ENCODE assay signal across 8 cellular contexts in genomic region chr19:39406656-39407393, GRCh38. TPM values are rescaled to one million over a fixed set of nuclear protein-coding genes. Genes with fewer than 3 reads are reported as not detected.
A peak's percentile ranks its signal among the peaks of the same experiment; 100 is the strongest.
DNase-seq lines count a peak whose midpoint lies in the region; ATAC-seq, FAIRE-seq and TF ChIP-seq lines count a peak whose summit lies in the region.

Gene ZFP36 (plus strand): TSS chr19:39406847. CDS start chr19:39406905, 58 bp downstream.

- peak; percentile 85 to 95 (median 88) for DNase-seq in CD8-positive, alpha-beta T cell
- DNase-seq in H54 (ENCODE audit: insufficient read length, low spot score) (peak; percentile 86), NCI-H510A (lab: John Stamatoyannopoulos, UW) (peak; percentile 68), coronary artery (ENCODE audit: low spot score) (peak; percentile 98), HepG2 (ENCODE audit: low spot score) (peak; percentile 70)
- peak; percentile 89 for DNase-seq in activated CD4-positive, alpha-beta T cell treated with anti-CD3 and anti-CD28 coated beads, Interleukin-2, amount 10 ng/mL, durations not matched to agents 7 days and 5 days
- DNase-seq in stimulated activated CD4-positive, alpha-beta T cell treated with anti-CD3 and anti-CD28 coated beads, Interleukin-4, amount 100 ng/mL, for 1 hour, result peak; percentile 84

- peak within 1 kb of the TSS; percentile 92 for H3K9ac ChIP-seq in HepG2 (ENCODE audit: insufficient read depth, low read depth, low read length)

- H3K36me3 ChIP-seq in CD8-positive, alpha-beta T cell (ENCODE audit: insufficient read depth, low read length), result peaks cover 17% of the 10 kb centered on the region
- peaks cover 0 to 3% of the 10 kb centered on the region in 2 experiments; a peak in 1 of 5 replicates for H3K36me3 ChIP-seq in HepG2 (replicated peaks in 1 of 2; ENCODE audit: control insufficient read depth in 1 of 2, insufficient read depth in 2 of 2, low read length in 2 of 2)

- H3K27ac ChIP-seq in CD8-positive, alpha-beta T cell (ENCODE audit: low read depth, low read length), result peak within 1 kb of the TSS; percentile 94
- peak within 1 kb of the TSS; percentile 99 to 100 for H3K27ac ChIP-seq in coronary artery
- H3K27ac ChIP-seq in HepG2 (ENCODE audit: extremely low read length, insufficient read depth, low read length), result peak within 1 kb of the TSS; percentile 86

- H4K20me1 ChIP-seq in HepG2 (ENCODE audit: insufficient read depth, low read length), result peaks cover 20% of the 10 kb centered on the region; the same call in 1 of the 2 replicates

- H3K4me3 Mint-ChIP-seq in CD8-positive, alpha-beta T cell, result peak within 1 kb of the TSS; percentile 89
- peak within 1 kb of the TSS; percentile 87 for H3K4me3 Mint-ChIP-seq in activated CD4-positive, alpha-beta T cell treated with anti-CD3 and anti-CD28 coated beads, Interleukin-2, amount 10 ng/mL, durations not matched to agents 7 days and 5 days

- H3K4me1 Mint-ChIP-seq in CD8-positive, alpha-beta T cell (ENCODE audit: low read depth), result peaks cover 52% of the 10 kb centered on the region
- peaks cover 54% of the 10 kb centered on the region for H3K4me1 Mint-ChIP-seq in activated CD4-positive, alpha-beta T cell treated with anti-CD3 and anti-CD28 coated beads, Interleukin-2, amount 10 ng/mL, durations not matched to agents 7 days and 5 days

- BruUV-seq in HepG2 (replicated peaks; lab: Mats Ljungman, UMichigan), result TSS peak; percentile 80

- peaks cover 32% of the 10 kb centered on the region for H3K79me2 ChIP-seq in HepG2 (ENCODE audit: insufficient read depth, low read length)

- H3K36me3 Mint-ChIP-seq in CD8-positive, alpha-beta T cell, result peaks cover 30% of the 10 kb centered on the region
- H3K36me3 Mint-ChIP-seq in activated CD4-positive, alpha-beta T cell treated with anti-CD3 and anti-CD28 coated beads, Interleukin-2, amount 10 ng/mL, durations not matched to agents 7 days and 5 days (ENCODE audit: low read depth), result peaks cover 37% of the 10 kb centered on the region

- CTCF ChIA-PET in CD8-positive, alpha-beta T cell (lab: Charles Lee), result interaction anchor here (1.2 to 5.1 kb wide), 3 partner anchors 9 to 16 kb away, joined by 3 to 59 read pairs (median 4); partner anchors contain the start of genes MED29 and PAF1
- CTCF ChIA-PET in activated CD4-positive, alpha-beta T cell treated with anti-CD3 and anti-CD28 coated beads, Interleukin-2, amount 10 ng/mL, durations not matched to agents 7 days and 5 days (lab: Charles Lee), result interaction anchor here (1.8 to 4.1 kb wide), 3 partner anchors 9 to 65 kb away, joined by 5 to 46 read pairs (median 8); partner anchors contain the start of genes MED29, PAF1 and SAMD4B
- CTCF ChIA-PET in HepG2 (lab: Yijun Ruan, JAX; ENCODE audit: low intra/inter-chr PET ratio, low total read pairs), result interaction anchor here (0.8 kb wide), 1 partner anchor 9 kb away, joined by 3 read pairs; no protein-coding TSS in a partner anchor

- H3K9me3 Mint-ChIP-seq in CD8-positive, alpha-beta T cell, result no peaks in the 10 kb centered on the region
- no peaks in the 10 kb centered on the region for H3K9me3 Mint-ChIP-seq in activated CD4-positive, alpha-beta T cell treated with anti-CD3 and anti-CD28 coated beads, Interleukin-2, amount 10 ng/mL, durations not matched to agents 7 days and 5 days

- peak within 1 kb of the TSS; percentile 98 for H3K27ac Mint-ChIP-seq in CD8-positive, alpha-beta T cell
- peak within 1 kb of the TSS; percentile 97 for H3K27ac Mint-ChIP-seq in activated CD4-positive, alpha-beta T cell treated with anti-CD3 and anti-CD28 coated beads, Interleukin-2, amount 10 ng/mL, durations not matched to agents 7 days and 5 days

- no peaks in the 10 kb centered on the region for H3K9me3 ChIP-seq in CD8-positive, alpha-beta T cell (ENCODE audit: low read length)
- H3K9me3 ChIP-seq in HepG2 (ENCODE audit: low read length), result no peaks in the 10 kb centered on the region

- 0 out of 2 replicates have a peak, but pooled peaks have one; percentile 22 for TF ChIP-seq RAD21 in HepG2 (CRISPR knock-in tag; IDR thresholded peaks at IDR 0.05)

- H3K27me3 Mint-ChIP-seq in CD8-positive, alpha-beta T cell (ENCODE audit: low read depth), result no peaks in the 10 kb centered on the region
- H3K27me3 Mint-ChIP-seq in activated CD4-positive, alpha-beta T cell treated with anti-CD3 and anti-CD28 coated beads, Interleukin-2, amount 10 ng/mL, durations not matched to agents 7 days and 5 days, result no peaks in the 10 kb centered on the region

- no peak for TF ChIP-seq CTCF in CD8-positive, alpha-beta T cell (IDR thresholded peaks at IDR 0.05)
- TF ChIP-seq CTCF in coronary artery (IDR thresholded peaks at IDR 0.05), result no peak
- peak; percentile 18; the same call in 1 of the 2 replicates for TF ChIP-seq CTCF in HepG2 (CRISPR knock-in tag; IDR thresholded peaks at IDR 0.05)

- intact Hi-C loops in CD8-positive, alpha-beta T cell (cut with DNase I, micrococcal nuclease), result loop anchor here (1.0 to 10.0 kb wide), 4 partner anchors 10 to 1198 kb away; partner anchors contain the start of genes LTBP4 (in 2 of the 2) and FAM98C (in 1 of the 2)
- intact Hi-C loops in HepG2 (cut with micrococcal nuclease; ENCODE audit: unreplicated experiment), result no loop called here

- no peak within 1 kb of the TSS for H2AFZ ChIP-seq in HepG2 (ENCODE audit: low read length)

- ATAC-seq in CD8-positive, alpha-beta T cell, result peak; percentile 20
- ATAC-seq in HepG2, result peak; percentile 61
- no peak for ATAC-seq in HG02571 (IDR thresholded peaks at IDR 0.05; ENCODE audit: unreplicated experiment)

- no peaks in the 10 kb centered on the region for H3K27me3 ChIP-seq in CD8-positive, alpha-beta T cell (ENCODE audit: insufficient read depth, low read length)
- H3K27me3 ChIP-seq in HepG2 (ENCODE audit: control insufficient read depth in 1 of 2, insufficient read depth in 2 of 2, low read length in 2 of 2), result no peaks in the 10 kb centered on the region; a peak in 1 of 5 replicates

- TF ChIP-seq EP300 in HepG2 (IDR thresholded peaks at IDR 0.05; ENCODE audit: low read depth in 2 of 2, low read length in 2 of 2) (no peak), HepG2 (CRISPR knock-in tag; IDR thresholded peaks at IDR 0.05; ENCODE audit: borderline replicate concordance) (no peak)

- H3K4me1 ChIP-seq in CD8-positive, alpha-beta T cell (ENCODE audit: insufficient read depth, low read length), result peaks cover 57% of the 10 kb centered on the region
- H3K4me1 ChIP-seq in HepG2 (ENCODE audit: insufficient read depth, low read length), result peaks cover 56% of the 10 kb centered on the region

- WGBS in HepG2 (ENCODE audit: low lambda C conversion rate), result 0% methylated on average over 2 of the region's 55 CpGs

- peak within 1 kb of the TSS; percentile 87 for H3K4me2 ChIP-seq in HepG2 (ENCODE audit: low read depth, low read length)

- peak within 1 kb of the TSS; percentile 100 for H3K4me3 ChIP-seq in CD8-positive, alpha-beta T cell (ENCODE audit: low read depth, low read length)
- H3K4me3 ChIP-seq in coronary artery (peak within 1 kb of the TSS; percentile 97), HepG2 (replicated peaks in 1 of 3; ENCODE audit: insufficient read depth in 1 of 3, low read depth in 2 of 3, low read length in 3 of 3) (peak within 1 kb of the TSS; percentile 97 to 98 (median 97))

- peak; percentile 100 for TF ChIP-seq POLR2A in H54 (IDR thresholded peaks at IDR 0.05; ENCODE audit: low read depth, low read length)
- peak; percentile 96 to 99 for TF ChIP-seq POLR2A in HepG2 (IDR thresholded peaks at IDR 0.05; ENCODE audit: insufficient read depth in 1 of 2, low read depth in 2 of 2, low read length in 2 of 2)

- no peak for FAIRE-seq in H54 (lab: Jason Lieb, UNC)
- no peak for FAIRE-seq in HepG2 (lab: Jason Lieb, UNC)

- POLR2A ChIA-PET in CD8-positive, alpha-beta T cell (lab: Charles Lee), result interaction anchor here (0.6 to 4.3 kb wide), 8 partner anchors 9 to 880 kb away, joined by 3 to 66 read pairs (median 9); partner anchors contain the start of genes GMFG, MED29, PAF1 and RPS16
- POLR2A ChIA-PET in activated CD4-positive, alpha-beta T cell treated with anti-CD3 and anti-CD28 coated beads, Interleukin-2, amount 10 ng/mL, durations not matched to agents 7 days and 5 days (lab: Charles Lee), result interaction anchor here (1.1 to 2.8 kb wide), 2 partner anchors 9 to 71 kb away, joined by 3 to 10 read pairs; no protein-coding TSS in a partner anchor
- POLR2A ChIA-PET in HepG2 (lab: Yijun Ruan, JAX), result interaction anchor here (0.6 to 5.8 kb wide), 7 partner anchors 9 to 64 kb away, joined by 3 to 117 read pairs (median 8); partner anchors contain the start of genes MED29, PAF1, RPS16 and SAMD4B

- in situ Hi-C loops in HepG2 (cut with HindIII; ENCODE audit: extremely low pct_ligation_motif_present, low pct_unique_long_range_greater_than_20kb), result no loop called here

TF ChIP-seq in HepG2, 621 proteins besides CTCF, POLR2A, EP300 and RAD21 (continues in another document):
- TF ChIP-seq RELA (CRISPR knock-in tag; IDR thresholded peaks at IDR 0.05) (no peak), MZF1 (CRISPR knock-in tag; IDR thresholded peaks at IDR 0.05; ENCODE audit: borderline replicate concordance) (0 out of 2 replicates have a peak, but pooled peaks have one; percentile 25), ZNF446 (CRISPR knock-in tag; IDR thresholded peaks at IDR 0.05) (peak; percentile 75)

RNA-seq across cellular contexts. Expression of gene ZFP36, which starts in this region (rescaled TPM):
- total RNA-seq in CD8-positive, alpha-beta T cell, result 1,000 to 10,000 TPM; 1,672 to 1,779 TPM
- total RNA-seq in activated CD4-positive, alpha-beta T cell treated with anti-CD3 and anti-CD28 coated beads, Interleukin-2, amount 10 ng/mL, durations not matched to agents 7 days and 5 days, result 10 to 100 TPM; 92.5 to 93.4 TPM
- 0.81 and 1.7 TPM in 2 replicates for total RNA-seq in HepG2 (2016; rRNA removed; fragmentation: Illumina TruSeq; extraction: Trizol)
- total RNA-seq in HepG2 (2016; cell fraction: cytosol; rRNA removed; fragmentation: Illumina TruSeq; extraction: Trizol; ENCODE audit: low read depth), result 1.2 and 1.4 TPM in 2 replicates
- total RNA-seq in HepG2 (2016; cell fraction: insoluble cytoplasmic fraction; rRNA removed; fragmentation: Illumina TruSeq; extraction: Trizol), result 0.52 and 1.3 TPM in 2 replicates
- 1.9 and 2.1 TPM in 2 replicates for total RNA-seq in HepG2 (2016; cell fraction: membrane; rRNA removed; fragmentation: Illumina TruSeq; extraction: Trizol)
- 1.1 and 2.6 TPM in 2 replicates for total RNA-seq in HepG2 (2016; cell fraction: nucleus; rRNA removed; fragmentation: Illumina TruSeq; extraction: Trizol)
- polyA plus RNA-seq in HepG2 (2011; rRNA removed), result 1.4 and 2.1 TPM in 2 replicates
- polyA plus RNA-seq in HepG2 (2011; cell fraction: cytosol; rRNA removed), result 2.1 TPM in 2 replicates
- polyA plus RNA-seq in HepG2 (2011; cell fraction: nucleus; rRNA removed), result 10.8 and 12.7 TPM in 2 replicates
- 9.4 and 10.6 TPM in 2 replicates for polyA plus RNA-seq in HepG2 (2012)
- 1.1 and 1.3 TPM in 2 replicates for polyA plus RNA-seq in HepG2 (2016; cell fraction: cytosol; fragmentation: Illumina TruSeq; extraction: Trizol; ENCODE audit: low read depth)
- 2.3 and 4.1 TPM in 2 replicates for polyA plus RNA-seq in HepG2 (2016; cell fraction: insoluble cytoplasmic fraction; fragmentation: Illumina TruSeq; extraction: Trizol; ENCODE audit: low read depth)
- 1.9 and 2.8 TPM in 2 replicates for polyA plus RNA-seq in HepG2 (2016; cell fraction: membrane; fragmentation: Illumina TruSeq; extraction: Trizol; ENCODE audit: low read depth)
- 6.2 and 8.4 TPM in 2 replicates for polyA plus RNA-seq in HepG2 (2016; cell fraction: nucleus; fragmentation: Illumina TruSeq; extraction: Trizol; ENCODE audit: insufficient read depth, low read depth)
- 4.1 and 5.5 TPM in 2 replicates for polyA minus RNA-seq in HepG2 (2011; rRNA and poly(A)+ RNA removed; ENCODE audit: low replicate concordance)
- polyA minus RNA-seq in HepG2 (2011; cell fraction: cytosol; rRNA and poly(A)+ RNA removed), result 7.8 and 9.2 TPM in 2 replicates
- polyA minus RNA-seq in HepG2 (2011; cell fraction: nucleus; rRNA and poly(A)+ RNA removed), result 4.1 and 6.0 TPM in 2 replicates

Comparison
In these comparisons a context has a peak if more than half of its experiments do, and no peak if none do; other contexts are left out.
1. RNA of gene ZFP36 (total RNA-seq): 1,672 to 1,779 TPM in CD8-positive, alpha-beta T cell and 92.5 to 93.4 TPM in activated CD4-positive, alpha-beta T cell treated with anti-CD3 and anti-CD28 coated beads, Interleukin-2, amount 10 ng/mL, durations not matched to agents 7 days and 5 days; 0.52 to 2.6 TPM in HepG2; every median in the first group is over 10 times any median in the second.
2. RNA of gene ZFP36 (total RNA-seq): 1,672 to 1,779 TPM in CD8-positive, alpha-beta T cell; 92.5 to 93.4 TPM in activated CD4-positive, alpha-beta T cell treated with anti-CD3 and anti-CD28 coated beads, Interleukin-2, amount 10 ng/mL, durations not matched to agents 7 days and 5 days; every median in the first group is over 10 times any median in the second.
3. Peak in every context shown above with its lines, with median percentiles within 50 percentile points of each other: DNase-seq, H3K27ac ChIP-seq and H3K4me3 ChIP-seq.